ENCODE assay signal across 8 cellular contexts in the genomic region with DNA sequence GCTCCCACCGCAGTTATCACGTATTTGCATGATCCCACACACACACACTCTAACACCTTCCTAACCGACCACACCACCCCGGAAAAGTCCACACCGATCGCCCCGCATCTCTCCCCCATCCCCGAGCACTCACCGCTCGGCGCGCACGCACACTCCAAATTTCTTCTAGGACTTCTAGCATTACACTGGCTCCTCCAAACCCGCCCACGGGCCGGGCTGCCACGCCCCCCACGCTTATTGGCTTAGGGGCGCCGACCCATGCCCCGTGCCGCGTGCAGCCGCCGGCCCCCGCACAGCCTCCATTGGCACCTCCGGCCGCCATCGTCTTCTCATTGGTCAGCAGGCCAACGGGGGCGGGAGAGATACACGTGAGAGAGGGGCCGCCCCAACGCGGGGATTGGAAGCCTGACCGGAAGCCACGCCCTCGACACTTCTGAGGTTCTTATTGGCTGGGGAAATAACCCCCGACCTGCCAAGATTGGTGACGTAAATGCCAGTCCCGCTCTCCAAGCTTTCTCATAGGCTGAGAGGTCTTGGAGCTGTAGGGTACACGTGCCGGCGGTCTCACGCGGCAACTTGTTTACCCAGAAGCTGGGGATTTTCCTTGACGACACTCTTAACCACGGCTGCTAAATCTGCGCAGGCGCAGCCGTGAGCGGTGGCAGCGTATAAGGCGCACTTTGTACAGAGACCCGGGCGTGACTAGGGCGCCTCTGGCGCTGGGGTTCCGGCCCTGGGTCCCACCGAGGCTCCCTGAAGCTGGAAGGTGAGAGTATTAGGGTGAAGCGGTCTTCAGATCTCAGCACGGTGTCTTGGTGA. TPM values are rescaled to one million over a fixed set of nuclear protein-coding genes. Genes with fewer than 3 reads are reported as not detected.
DNase-seq lines count a peak whose midpoint lies in the region; ATAC-seq and TF ChIP-seq lines count a peak whose summit lies in the region.

No MANE protein-coding gene starts in this region.

- no peak overlapping the region for H3K4me3 Mint-ChIP-seq in CD8-positive, alpha-beta T cell
- no peak overlapping the region for H3K4me3 Mint-ChIP-seq in activated CD8-positive, alpha-beta T cell treated with anti-CD3 and anti-CD28 coated beads for 36 hours

- H3K4me3 ChIP-seq in CD8-positive, alpha-beta T cell (ENCODE audit: low read depth, low read length), result peak overlapping the region; percentile 90

- peaks cover 77% of the 10 kb centered on the region for H3K4me1 ChIP-seq in CD8-positive, alpha-beta T cell (ENCODE audit: insufficient read depth, low read length)

- no peaks in the 10 kb centered on the region for H3K9me3 Mint-ChIP-seq in CD8-positive, alpha-beta T cell
- no peaks in the 10 kb centered on the region for H3K9me3 Mint-ChIP-seq in activated CD8-positive, alpha-beta T cell treated with anti-CD3 and anti-CD28 coated beads for 36 hours

- CTCF ChIA-PET in CD8-positive, alpha-beta T cell (lab: Charles Lee), result interaction anchor here (0.8 to 12.2 kb wide), 12 partner anchors 8 to 145 kb away, joined by 3 to 183 read pairs (median 4); a partner anchor contains a TSS
- CTCF ChIA-PET in activated CD8-positive, alpha-beta T cell treated with anti-CD3 and anti-CD28 coated beads for 36 hours (lab: Charles Lee), result interaction anchor here (0.9 to 5.2 kb wide), 16 partner anchors 17 to 94 kb away, joined by 3 to 27 read pairs (median 4); a partner anchor contains a TSS

- no peak for TF ChIP-seq CTCF in CD8-positive, alpha-beta T cell (IDR thresholded peaks at IDR 0.05)
- no peak for TF ChIP-seq CTCF in activated CD8-positive, alpha-beta T cell treated with anti-CD3 and anti-CD28 coated beads for 36 hours (IDR thresholded peaks at IDR 0.05)

- peaks cover 19% of the 10 kb centered on the region for H3K36me3 ChIP-seq in CD8-positive, alpha-beta T cell (ENCODE audit: insufficient read depth, low read length)

- H3K27me3 Mint-ChIP-seq in CD8-positive, alpha-beta T cell (ENCODE audit: low read depth), result no peaks in the 10 kb centered on the region
- H3K27me3 Mint-ChIP-seq in activated CD8-positive, alpha-beta T cell treated with anti-CD3 and anti-CD28 coated beads for 36 hours, result no peaks in the 10 kb centered on the region

- peak overlapping the region; percentile 100 for H3K27ac ChIP-seq in CD8-positive, alpha-beta T cell (ENCODE audit: low read depth, low read length)

- no peaks in the 10 kb centered on the region for H3K27me3 ChIP-seq in CD8-positive, alpha-beta T cell (ENCODE audit: insufficient read depth, low read length)

- ATAC-seq in CD8-positive, alpha-beta T cell, result peak; percentile 68
- peak; percentile 77 for ATAC-seq in GM19452 (IDR thresholded peaks at IDR 0.05; ENCODE audit: unreplicated experiment)
- peak; percentile 43 for ATAC-seq in HG03575 (IDR thresholded peaks at IDR 0.05; ENCODE audit: extremely low read depth, insufficient number of reproducible peaks, low FRiP score, unreplicated experiment)
- ATAC-seq in activated CD8-positive, alpha-beta T cell treated with anti-CD3 and anti-CD28 coated beads for 36 hours, result peak; percentile 73

- peaks cover 63% of the 10 kb centered on the region for H3K36me3 Mint-ChIP-seq in CD8-positive, alpha-beta T cell
- peaks cover 31% of the 10 kb centered on the region for H3K36me3 Mint-ChIP-seq in activated CD8-positive, alpha-beta T cell treated with anti-CD3 and anti-CD28 coated beads for 36 hours (ENCODE audit: low read depth)

- no peaks in the 10 kb centered on the region for H3K9me3 ChIP-seq in CD8-positive, alpha-beta T cell (ENCODE audit: low read length)

- peak; percentile 100 for DNase-seq in CD8-positive, alpha-beta T cell
- DNase-seq in NCI-H82 treated with DMSO at 0.1 percent for 48 hours (lab: John Stamatoyannopoulos, UW; ENCODE audit: unreplicated experiment) (peak; percentile 100), lung microvascular endothelial cell (ENCODE audit: low read depth in 2 of 2) (peak; percentile 100)
- peak; percentile 100 for DNase-seq in activated CD8-positive, alpha-beta T cell treated with anti-CD3 and anti-CD28 coated beads for 36 hours
- peak; percentile 100 for DNase-seq in effector CD8-positive, alpha-beta T cell (lab: John Stamatoyannopoulos, UW)
- peak; percentile 100 for DNase-seq in stimulated activated CD4-positive, alpha-beta T cell treated with anti-CD3 and anti-CD28 coated beads, TNF-alpha, amount 100 ng/mL, for 48 hours (ENCODE audit: low read depth in 3 of 3)

- intact Hi-C loops in CD8-positive, alpha-beta T cell (cut with DNase I, micrococcal nuclease), result loop anchor here (1.0 to 5.0 kb wide), 13 partner anchors 16 to 321 kb away; a partner anchor contains a TSS
- intact Hi-C loops in activated CD8-positive, alpha-beta T cell treated with anti-CD3 and anti-CD28 coated beads for 36 hours (cut with micrococcal nuclease), result loop anchor here (2.0 kb wide), 1 partner anchor 18 kb away; no protein-coding TSS in a partner anchor

- no peak overlapping the region for H3K27ac Mint-ChIP-seq in CD8-positive, alpha-beta T cell
- H3K27ac Mint-ChIP-seq in activated CD8-positive, alpha-beta T cell treated with anti-CD3 and anti-CD28 coated beads for 36 hours, result no peak overlapping the region

- POLR2A ChIA-PET in CD8-positive, alpha-beta T cell (lab: Charles Lee), result interaction anchor here (0.6 to 7.5 kb wide), 19 partner anchors 8 to 1110 kb away, joined by 3 to 68 read pairs (median 7); a partner anchor contains a TSS
- POLR2A ChIA-PET in activated CD8-positive, alpha-beta T cell treated with anti-CD3 and anti-CD28 coated beads for 36 hours (lab: Charles Lee), result interaction anchor here (0.6 to 22.8 kb wide), 16 partner anchors 8 to 625 kb away, joined by 3 to 476 read pairs (median 6); a partner anchor contains a TSS

- H3K4me1 Mint-ChIP-seq in CD8-positive, alpha-beta T cell (ENCODE audit: low read depth), result peaks cover 68% of the 10 kb centered on the region
- H3K4me1 Mint-ChIP-seq in activated CD8-positive, alpha-beta T cell treated with anti-CD3 and anti-CD28 coated beads for 36 hours (ENCODE audit: low read depth), result peaks cover 59% of the 10 kb centered on the region

RNA-seq across cellular contexts. Expression of a gene that starts 4.2 kb away (rescaled TPM):
- total RNA-seq in CD8-positive, alpha-beta T cell, result 1,000 to 10,000 TPM; 1,922 to 1,926 TPM
- total RNA-seq in activated CD8-positive, alpha-beta T cell treated with anti-CD3 and anti-CD28 coated beads for 36 hours, result 100 to 1,000 TPM; 123 to 129 TPM
- 5.2 and 10.7 TPM in 2 replicates for total RNA-seq in lung microvascular endothelial cell

RNA-seq across cellular contexts. Expression of a gene that starts 6.4 kb away (rescaled TPM):
- 100 to 1,000 TPM; 302 to 303 TPM for total RNA-seq in CD8-positive, alpha-beta T cell
- 10 to 100 TPM; 30.0 to 33.7 TPM for total RNA-seq in activated CD8-positive, alpha-beta T cell treated with anti-CD3 and anti-CD28 coated beads for 36 hours
- 2.8 and 4.6 TPM in 2 replicates for total RNA-seq in lung microvascular endothelial cell

RNA-seq across cellular contexts. Expression of a gene that starts 19.8 kb away (rescaled TPM):
- total RNA-seq in CD8-positive, alpha-beta T cell, result 10 to 100 TPM; 19.1 to 22.7 TPM
- total RNA-seq in activated CD8-positive, alpha-beta T cell treated with anti-CD3 and anti-CD28 coated beads for 36 hours, result 10 to 100 TPM; 33.4 to 35.9 TPM
- total RNA-seq in lung microvascular endothelial cell, result 21.2 and 21.6 TPM in 2 replicates

RNA-seq across cellular contexts. Expression of a gene that starts 32.5 kb away (rescaled TPM):
- total RNA-seq in CD8-positive, alpha-beta T cell, result under 1 TPM; 0.30 to 0.92 TPM
- total RNA-seq in activated CD8-positive, alpha-beta T cell treated with anti-CD3 and anti-CD28 coated beads for 36 hours, result 1 to 10 TPM; 4.0 to 4.9 TPM
- 0.22 TPM in 1 of 2 replicates, not detected in the other for total RNA-seq in lung microvascular endothelial cell

RNA-seq across cellular contexts. Expression of a gene that starts 33.6 kb away (rescaled TPM):
- total RNA-seq in CD8-positive, alpha-beta T cell, result 1 to 10 TPM; 6.1 to 6.7 TPM
- total RNA-seq in activated CD8-positive, alpha-beta T cell treated with anti-CD3 and anti-CD28 coated beads for 36 hours, result 1 to 10 TPM; 5.5 to 6.2 TPM
- 7.8 and 8.9 TPM in 2 replicates for total RNA-seq in lung microvascular endothelial cell

Comparison
In these comparisons a context has a peak if more than half of its experiments do, and no peak if none do; other contexts are left out.
1. Peak in every context shown above with its lines: DNase-seq, ATAC-seq, H3K4me3 ChIP-seq and H3K27ac ChIP-seq.
2. RNA of a gene that starts 4.2 kb away (total RNA-seq): 1,922 to 1,926 TPM in CD8-positive, alpha-beta T cell; 123 to 129 TPM in activated CD8-positive, alpha-beta T cell treated with anti-CD3 and anti-CD28 coated beads for 36 hours and 5.2 to 10.7 TPM in lung microvascular endothelial cell; every median in the first group is over 10 times any median in the second.
3. RNA of a gene that starts 6.4 kb away (total RNA-seq): 302 to 303 TPM in CD8-positive, alpha-beta T cell; 30.0 to 33.7 TPM in activated CD8-positive, alpha-beta T cell treated with anti-CD3 and anti-CD28 coated beads for 36 hours and 2.8 to 4.6 TPM in lung microvascular endothelial cell; every median in the first group is over 4 times any median in the second.